Comparison of ENCODE assay signal across 21 cellular contexts in genomic region chr16:8893426-8893825, GRCh38. TPM values are rescaled to one million over a fixed set of nuclear protein-coding genes. Genes with fewer than 3 reads are reported as not detected.
A peak's percentile ranks its signal among the peaks of the same experiment; 100 is the strongest.
DNase-seq lines count a peak whose midpoint lies in the region; ATAC-seq, FAIRE-seq and TF ChIP-seq lines count a peak whose summit lies in the region.
"Had no signal": no experiment of that assay in that cellular context is flagged by ENCODE, and none has a peak within 500 bp of the region (broad histone marks: within the 10 kb centered on the region; RNA-seq: fewer than 3 reads in every experiment).

No MANE protein-coding gene starts in this region.

- H3K27me3 Mint-ChIP-seq in CD8-positive, alpha-beta memory T cell = no peaks in the 10 kb centered on the region
- H3K27me3 Mint-ChIP-seq in GM23338 (ENCODE audit: insufficient read depth, low read depth, poor library complexity) = peaks cover 21% of the 10 kb centered on the region
- H3K27me3 Mint-ChIP-seq in progenitor cell of endocrine pancreas = no peaks in the 10 kb centered on the region
- H3K27me3 Mint-ChIP-seq: T-cell had no signal

- H3K9me1 ChIP-seq in K562 (ENCODE audit: control insufficient read depth, insufficient read depth, low read length) = peaks cover 4% of the 10 kb centered on the region

- H2AFZ ChIP-seq in GM23338 (no peak overlapping the region), K562 (ENCODE audit: low read depth, low read length) (no peak overlapping the region)

- ATAC-seq in GM23338 (no peak), K562 (no peak)
- ATAC-seq: left lung, T-cell, WTC11 had no signal

- H3F3A ChIP-seq in GM23338 (replicated peaks; ENCODE audit: low read depth) = peaks cover 9% of the 10 kb centered on the region; the same call in 1 of the 2 replicates

- intact Hi-C loops in K562 (cut with micrococcal nuclease) = no loop called here

- peaks cover 8 to 29% (median 23%) of the 10 kb centered on the region in 3 donors for H3K4me1 Mint-ChIP-seq in CD8-positive, alpha-beta memory T cell
- H3K4me1 Mint-ChIP-seq in GM23338 (no peaks in the 10 kb centered on the region), progenitor cell of endocrine pancreas (ENCODE audit: low read depth) (no peaks in the 10 kb centered on the region)
- H3K4me1 Mint-ChIP-seq: WTC11 had no signal

- H3K4me2 ChIP-seq in GM23338 (no peak overlapping the region), K562 (ENCODE audit: insufficient read depth, low read length) (no peak overlapping the region)

- H3K9ac ChIP-seq in K562 (ENCODE audit: insufficient read depth in 1 of 2, low read depth in 2 of 2, low read length in 2 of 2) = no peak overlapping the region

- TSS peak; percentile 18 for BruUV-seq in K562 (replicated peaks; lab: Mats Ljungman, UMichigan)

- H3K9me2 ChIP-seq in GM23338 (ENCODE audit: insufficient read depth) = no peaks in the 10 kb centered on the region

- POLR2A ChIA-PET in CD8-positive, alpha-beta memory T cell (lab: Charles Lee) = no interaction called here
- POLR2A ChIA-PET in K562 (lab: Yijun Ruan, JAX) = interaction anchor here (1.1 kb wide), 1 partner anchor 17 kb away, joined by 3 read pairs; no protein-coding TSS in a partner anchor

- H3K9me3 Mint-ChIP-seq in CD8-positive, alpha-beta memory T cell = peaks cover 0 to 2% (median 0%) of the 10 kb centered on the region in 5 donors
- H3K9me3 Mint-ChIP-seq in GM23338 (no peaks in the 10 kb centered on the region), progenitor cell of endocrine pancreas (ENCODE audit: low read depth) (no peaks in the 10 kb centered on the region)
- H3K9me3 Mint-ChIP-seq: T-cell, WTC11 had no signal

- no peak overlapping the region for H3K27ac ChIP-seq in CD8-positive, alpha-beta memory T cell (ENCODE audit: low read depth, low read length)
- H3K27ac ChIP-seq in GM23338 (ENCODE audit: low read depth) (no peak overlapping the region), K562 (ENCODE audit: extremely low read depth, low read depth, low read length) (no peak overlapping the region)
- H3K27ac ChIP-seq: C4-2B, left lung, Peyer's patch, skin epidermis, thyroid gland had no signal

- no peak for DNase-seq in CD8-positive, alpha-beta memory T cell
- DNase-seq in GM23338 (ENCODE audit: low spot score) = peak; percentile 32
- no peak for DNase-seq in K562 (ENCODE audit: extremely low read depth in 1 of 4, low spot score in 3 of 4)
- DNase-seq in progenitor cell of endocrine pancreas (ENCODE audit: low spot score, unreplicated experiment) = no peak
- no peak for DNase-seq in hypothalamus (lab: John Stamatoyannopoulos, UW)
- DNase-seq in dermis blood vessel endothelial cell = no peak
- no peak for DNase-seq in 8988T
- DNase-seq: DMS79 treated with DMSO at 0.1 percent for 48 hours, KBM-7, left lung, NCI-H1048, NCI-H526 treated with DMSO at 0.1 percent for 48 hours, T-cell had no signal

- H4K20me1 ChIP-seq in GM23338 (replicated peaks; ENCODE audit: insufficient read depth) = peaks cover 5% of the 10 kb centered on the region
- peaks cover 10% of the 10 kb centered on the region; the same call in 1 of the 2 replicates for H4K20me1 ChIP-seq in K562 (replicated peaks; ENCODE audit: control insufficient read depth, insufficient read depth, low read length)

- H3K36me3 ChIP-seq in CD8-positive, alpha-beta memory T cell (ENCODE audit: insufficient read depth, low read length) = peaks cover 51% of the 10 kb centered on the region
- peaks cover 65% of the 10 kb centered on the region for H3K36me3 ChIP-seq in GM23338 (ENCODE audit: insufficient read depth)
- peaks cover 89% of the 10 kb centered on the region; the same call in 2 of the 3 replicates for H3K36me3 ChIP-seq in K562 (ENCODE audit: control insufficient read depth, insufficient read depth, low read length)

- WGBS in K562 (ENCODE audit: insufficient coverage, low coverage, missing lambda C conversion rate) = 92% methylated on average over 9 of the region's 9 CpGs

- CTCF ChIA-PET in CD8-positive, alpha-beta memory T cell (lab: Charles Lee) = interaction anchor here (0.7 to 2.2 kb wide), 3 partner anchors 13 to 242 kb away, joined by 3 to 5 read pairs (median 4); no protein-coding TSS in a partner anchor
- CTCF ChIA-PET in K562 (lab: Yijun Ruan, JAX; ENCODE audit: low intra/inter-chr PET ratio) = no interaction called here

- peak overlapping the region in 5 of 8 donors; percentile 5 to 78 (median 55) for H3K27ac Mint-ChIP-seq in CD8-positive, alpha-beta memory T cell
- H3K27ac Mint-ChIP-seq in GM23338 (no peak overlapping the region), progenitor cell of endocrine pancreas (peak overlapping the region; percentile 83)
- H3K27ac Mint-ChIP-seq: WTC11 had no signal

- TF ChIP-seq CTCF in GM23338 (conservative IDR thresholded peaks at IDR 0.05; ENCODE audit: low read depth in 2 of 2) (no peak), K562 (IDR thresholded peaks at IDR 0.05 in 2 of 3, conservative IDR thresholded peaks at IDR 0.05 in 1 of 3; ENCODE audit: insufficient read depth in 2 of 3, low read depth in 1 of 3, low read length in 3 of 3) (no peak), progenitor cell of endocrine pancreas (IDR thresholded peaks at IDR 0.05; ENCODE audit: unreplicated experiment) (no peak)

- peaks cover 13 to 80% (median 28%) of the 10 kb centered on the region in 3 donors for H3K36me3 Mint-ChIP-seq in CD8-positive, alpha-beta memory T cell
- H3K36me3 Mint-ChIP-seq in GM23338 (ENCODE audit: low read depth) = peaks cover 84% of the 10 kb centered on the region
- H3K36me3 Mint-ChIP-seq in progenitor cell of endocrine pancreas (ENCODE audit: insufficient read depth) = peaks cover 28% of the 10 kb centered on the region

- no peak overlapping the region for H3K4me3 ChIP-seq in CD8-positive, alpha-beta memory T cell (ENCODE audit: low read length)
- H3K4me3 ChIP-seq in GM23338 (no peak overlapping the region), K562 (no peak overlapping the region)
- H3K4me3 ChIP-seq: left lung, Peyer's patch, skin epidermis, thyroid gland had no signal

- TF ChIP-seq RAD21 in K562 (CRISPR knock-in tag; conservative IDR thresholded peaks at IDR 0.05 in 1 of 2, IDR thresholded peaks at IDR 0.05 in 1 of 2) = no peak

- TF ChIP-seq POLR2A in K562 (conservative IDR thresholded peaks at IDR 0.05) = no peak

- FAIRE-seq in K562 (lab: Jason Lieb, UNC) = no peak
- FAIRE-seq: colon, frontal cortex had no signal

- H3K4me3 Mint-ChIP-seq in CD8-positive, alpha-beta memory T cell = no peak overlapping the region
- H3K4me3 Mint-ChIP-seq in GM23338 (no peak overlapping the region), progenitor cell of endocrine pancreas (ENCODE audit: low read depth) (no peak overlapping the region)
- H3K4me3 Mint-ChIP-seq: T-cell, WTC11 had no signal

- no peaks in the 10 kb centered on the region; the same call in 1 of the 2 replicates for H3K79me2 ChIP-seq in GM23338 (replicated peaks; ENCODE audit: insufficient read depth)
- H3K79me2 ChIP-seq in K562 (ENCODE audit: control insufficient read depth, insufficient read depth, low read length) = no peaks in the 10 kb centered on the region

- no peak for TF ChIP-seq EP300 in K562 (IDR thresholded peaks at IDR 0.05; ENCODE audit: low read length)

- H3K4me1 ChIP-seq in CD8-positive, alpha-beta memory T cell (ENCODE audit: insufficient read depth, low read length) = no peaks in the 10 kb centered on the region
- no peaks in the 10 kb centered on the region for H3K4me1 ChIP-seq in GM23338 (ENCODE audit: insufficient read depth)
- H3K4me1 ChIP-seq in K562 (replicated peaks in 1 of 2; ENCODE audit: control insufficient read depth in 2 of 2, insufficient read depth in 2 of 2, low read length in 2 of 2) = peaks cover 0 to 16% of the 10 kb centered on the region in 2 experiments; a peak in 3 of 5 replicates
- H3K4me1 ChIP-seq: left lung, Peyer's patch, thyroid gland had no signal

- in situ Hi-C loops in K562 (cut with MboI) = no loop called here

- H3K27me3 ChIP-seq in CD8-positive, alpha-beta memory T cell (ENCODE audit: insufficient read depth, low read length, poor library complexity, severe bottlenecking) = no peaks in the 10 kb centered on the region
- H3K27me3 ChIP-seq in GM23338 (ENCODE audit: insufficient read depth) = no peaks in the 10 kb centered on the region
- no peaks in the 10 kb centered on the region for H3K27me3 ChIP-seq in K562 (ENCODE audit: control insufficient read depth in 2 of 2, insufficient read depth in 2 of 2, low read length in 2 of 2)
- H3K27me3 ChIP-seq: left lung, Peyer's patch, thyroid gland had no signal

- no peaks in the 10 kb centered on the region for H3K9me3 ChIP-seq in CD8-positive, alpha-beta memory T cell (ENCODE audit: low read length)
- H3K9me3 ChIP-seq in K562 (replicated peaks; ENCODE audit: control insufficient read depth, insufficient read depth, low read depth, low read length) = no peaks in the 10 kb centered on the region
- H3K9me3 ChIP-seq: left lung, Peyer's patch, thyroid gland had no signal

RNA-seq across cellular contexts. Expression of gene LITAFD, which starts 11.3 kb away (rescaled TPM):
- total RNA-seq in CD8-positive, alpha-beta memory T cell = not detected
- polyA plus RNA-seq in CD8-positive, alpha-beta memory T cell = not detected
- not detected in 2 replicates for total RNA-seq in GM23338 (2014; rRNA removed; shearing (Covaris generic))
- polyA plus RNA-seq in GM23338 (2016; fragmentation: Nextera tagmentation; extraction: Ambion mirVana) (not detected in 2 replicates), K562 (2011; rRNA removed) (not detected in 2 replicates), K562 (2014; fragmentation: Illumina TruSeq; extraction: Trizol) (not detected in 2 replicates), K562 (2014; fragmentation: Nextera tagmentation; extraction: Ambion mirVana) (not detected), K562 (2014; rRNA removed) (not detected in 2 replicates)
- total RNA-seq in K562 (2011; cell fraction: chromatin; rRNA removed; ENCODE audit: low replicate concordance) = not detected in 2 replicates
- total RNA-seq in K562 (2011; cell fraction: nucleolus; rRNA removed) = not detected in 2 replicates
- total RNA-seq in K562 (2011; cell fraction: nucleoplasm; rRNA removed) = not detected in 2 replicates
- total RNA-seq in K562 (2014; rRNA removed) (not detected in 2 replicates), K562 (2014; rRNA removed; fragmentation: Illumina TruSeq; extraction: Trizol) (not detected in 2 replicates), K562 (2015; rRNA removed; fragmentation: Illumina TruSeq; extraction: Trizol) (not detected in 2 replicates), K562 (2021) (not detected in 2 replicates), progenitor cell of endocrine pancreas (not detected in 2 replicates), dermis blood vessel endothelial cell (not detected in 2 replicates)
- not detected in 2 replicates for polyA plus RNA-seq in K562 (2011; cell fraction: cytosol; rRNA removed)
- polyA plus RNA-seq in K562 (2011; cell fraction: nucleus; rRNA removed) = not detected in 2 replicates
- polyA plus RNA-seq in K562 (2012) = not detected in 2 replicates
- not detected in 2 replicates for polyA minus RNA-seq in K562 (2011; rRNA and poly(A)+ RNA removed)
- not detected in 2 replicates for polyA minus RNA-seq in K562 (2011; cell fraction: cytosol; rRNA and poly(A)+ RNA removed)
- not detected in 2 replicates for polyA minus RNA-seq in K562 (2011; cell fraction: nucleus; rRNA and poly(A)+ RNA removed)
- total RNA-seq: frontal cortex, left lung, osteocyte, Peyer's patch, T-cell, thyroid gland, WTC11 had no signal

RNA-seq across cellular contexts. Expression of gene CARHSP1, which starts 24.6 kb away (rescaled TPM):
- 10 to 100 TPM; 52.6 to 57.8 TPM for total RNA-seq in CD8-positive, alpha-beta memory T cell
- polyA plus RNA-seq in CD8-positive, alpha-beta memory T cell = 58.5 TPM
- total RNA-seq in GM23338 (2014; rRNA removed; shearing (Covaris generic)) = 286 and 301 TPM in 2 replicates
- 324 and 339 TPM in 2 replicates for polyA plus RNA-seq in GM23338 (2016; fragmentation: Nextera tagmentation; extraction: Ambion mirVana)
- total RNA-seq in K562 (2011; cell fraction: chromatin; rRNA removed; ENCODE audit: low replicate concordance) = 20.8 and 44.6 TPM in 2 replicates
- total RNA-seq in K562 (2011; cell fraction: nucleolus; rRNA removed) = 34.7 and 35.1 TPM in 2 replicates
- total RNA-seq in K562 (2011; cell fraction: nucleoplasm; rRNA removed) = 29.4 and 42.3 TPM in 2 replicates
- 112 and 114 TPM in 2 replicates for total RNA-seq in K562 (2014; rRNA removed)
- 27.0 and 41.1 TPM in 2 replicates for total RNA-seq in K562 (2014; rRNA removed; fragmentation: Illumina TruSeq; extraction: Trizol)
- 65.2 and 68.5 TPM in 2 replicates for total RNA-seq in K562 (2015; rRNA removed; fragmentation: Illumina TruSeq; extraction: Trizol)
- 74.5 and 78.0 TPM in 2 replicates for total RNA-seq in K562 (2021)
- 37.0 and 40.8 TPM in 2 replicates for polyA plus RNA-seq in K562 (2011; rRNA removed)
- 46.0 and 113 TPM in 2 replicates for polyA plus RNA-seq in K562 (2011; cell fraction: cytosol; rRNA removed)
- polyA plus RNA-seq in K562 (2011; cell fraction: nucleus; rRNA removed) = 25.6 and 34.1 TPM in 2 replicates
- 72.1 and 96.6 TPM in 2 replicates for polyA plus RNA-seq in K562 (2012)
- polyA plus RNA-seq in K562 (2014; fragmentation: Illumina TruSeq; extraction: Trizol) = 40.4 and 87.0 TPM in 2 replicates
- polyA plus RNA-seq in K562 (2014; fragmentation: Nextera tagmentation; extraction: Ambion mirVana) = 10 to 100 TPM in 1 of 2 experiments, 1 to 10 TPM in 1; 5.8 to 17.1 TPM
- polyA plus RNA-seq in K562 (2014; rRNA removed) = 97.9 and 104 TPM in 2 replicates
- polyA minus RNA-seq in K562 (2011; rRNA and poly(A)+ RNA removed) = 39.1 and 58.1 TPM in 2 replicates
- 34.9 and 36.6 TPM in 2 replicates for polyA minus RNA-seq in K562 (2011; cell fraction: cytosol; rRNA and poly(A)+ RNA removed)
- 12.1 and 17.4 TPM in 2 replicates for polyA minus RNA-seq in K562 (2011; cell fraction: nucleus; rRNA and poly(A)+ RNA removed)
- 117 and 122 TPM in 2 replicates for total RNA-seq in progenitor cell of endocrine pancreas
- total RNA-seq in dermis blood vessel endothelial cell = 157 and 172 TPM in 2 replicates
